Comparison of ENCODE assay signal across 17 cellular contexts in genomic region chr7:150753239-150753638, GRCh38. TPM values are rescaled to one million over a fixed set of nuclear protein-coding genes. Genes with fewer than 3 reads are reported as not detected.
A peak's percentile ranks its signal among the peaks of the same experiment; 100 is the strongest.
DNase-seq lines count a peak whose midpoint lies in the region; ATAC-seq and TF ChIP-seq lines count a peak whose summit lies in the region.
"Had no signal": no experiment of that assay in that cellular context is flagged by ENCODE, and none has a peak within 500 bp of the region (broad histone marks: within the 10 kb centered on the region; RNA-seq: fewer than 3 reads in every experiment).

No MANE protein-coding gene starts in this region.

- CTCF ChIA-PET in activated CD4-positive, alpha-beta memory T cell treated with anti-CD3 and anti-CD28 coated beads for 36 hours (lab: Charles Lee) = interaction anchor here (5.3 kb wide), 1 partner anchor 306 kb away, joined by 80 read pairs; no protein-coding TSS in a partner anchor

- POLR2A ChIA-PET in activated CD4-positive, alpha-beta memory T cell treated with anti-CD3 and anti-CD28 coated beads for 36 hours (lab: Charles Lee) = no interaction called here

- TF ChIP-seq CTCF in left lung (IDR thresholded peaks at IDR 0.05) = no peak
- no peak for TF ChIP-seq CTCF in BE2C (IDR thresholded peaks at IDR 0.05; ENCODE audit: low read depth, low read length)

- H3K9me3 Mint-ChIP-seq in activated CD4-positive, alpha-beta memory T cell treated with anti-CD3 and anti-CD28 coated beads for 36 hours = no peaks in the 10 kb centered on the region

- DNase-seq in Ammon's horn (ENCODE audit: low spot score) (peak; percentile 47), CD1c-positive myeloid dendritic cell (ENCODE audit: extremely low spot score) (peak; percentile 63), left lung (no peak), kidney glomerular epithelial cell (lab: John Stamatoyannopoulos, UW) (no peak), BE2C (no peak)
- DNase-seq in activated CD4-positive, alpha-beta memory T cell treated with anti-CD3 and anti-CD28 coated beads for 36 hours = no peak
- DNase-seq: glutamatergic neuron, NCI-H1092, NCI-H526 treated with DMSO at 0.1 percent for 48 hours, occipital lobe, sigmoid colon had no signal

- H3K4me1 ChIP-seq in left lung (peaks cover 0 to 36% of the 10 kb centered on the region in 2 donors), BE2C (no peaks in the 10 kb centered on the region)

- H3K27me3 ChIP-seq in left lung (no peaks in the 10 kb centered on the region), BE2C (peaks cover 12% of the 10 kb centered on the region; the same call in 1 of the 2 replicates)
- H3K27me3 ChIP-seq: BLaER1, esophagus muscularis mucosa, sigmoid colon had no signal

- H3K4me3 ChIP-seq in left lung (no peak overlapping the region), BE2C (ENCODE audit: low read depth, low read length) (no peak overlapping the region)
- H3K4me3 ChIP-seq: BLaER1, esophagus muscularis mucosa, mucosa of descending colon, sigmoid colon had no signal

- no peaks in the 10 kb centered on the region for H3K27me3 Mint-ChIP-seq in activated CD4-positive, alpha-beta memory T cell treated with anti-CD3 and anti-CD28 coated beads for 36 hours

- H3K27ac Mint-ChIP-seq in activated CD4-positive, alpha-beta memory T cell treated with anti-CD3 and anti-CD28 coated beads for 36 hours = peak overlapping the region; percentile 94

- no peaks in the 10 kb centered on the region for H3K9me3 ChIP-seq in left lung
- no peaks in the 10 kb centered on the region for H3K9me3 ChIP-seq in BE2C
- H3K9me3 ChIP-seq: BLaER1, esophagus muscularis mucosa, mucosa of descending colon, sigmoid colon had no signal

- H3K36me3 ChIP-seq in left lung (no peaks in the 10 kb centered on the region), BE2C (no peaks in the 10 kb centered on the region)
- H3K36me3 ChIP-seq: BLaER1, esophagus muscularis mucosa, sigmoid colon had no signal

- H3K4me3 Mint-ChIP-seq in activated CD4-positive, alpha-beta memory T cell treated with anti-CD3 and anti-CD28 coated beads for 36 hours = no peak overlapping the region

- no peak overlapping the region for H3K27ac ChIP-seq in left lung
- H3K27ac ChIP-seq: BLaER1, sigmoid colon had no signal

- intact Hi-C loops in activated CD4-positive, alpha-beta memory T cell treated with anti-CD3 and anti-CD28 coated beads for 36 hours (cut with micrococcal nuclease) = no loop called here
- intact Hi-C loops in left lung (cut with DNase I) = no loop called here

- H3K36me3 Mint-ChIP-seq in activated CD4-positive, alpha-beta memory T cell treated with anti-CD3 and anti-CD28 coated beads for 36 hours = no peaks in the 10 kb centered on the region

- peak; percentile 20 for ATAC-seq in left lung
- ATAC-seq in HG02798 (IDR thresholded peaks at IDR 0.05; ENCODE audit: poor library complexity, unreplicated experiment) = no peak
- ATAC-seq: mucosa of descending colon, Panc1 had no signal

- H3K4me1 Mint-ChIP-seq in activated CD4-positive, alpha-beta memory T cell treated with anti-CD3 and anti-CD28 coated beads for 36 hours (ENCODE audit: low read depth) = peaks cover 82% of the 10 kb centered on the region

RNA-seq across cellular contexts. Expression of gene GIMAP5, which starts 16.0 kb away (rescaled TPM):
- 10 to 100 TPM; 45.9 to 48.3 TPM for total RNA-seq in activated CD4-positive, alpha-beta memory T cell treated with anti-CD3 and anti-CD28 coated beads for 36 hours
- total RNA-seq in left lung = 10 to 100 TPM in 1 of 2 donors, 1 to 10 TPM in 1; 9.8 to 37.8 TPM
- polyA plus RNA-seq in BE2C (2012; ENCODE audit: insufficient read depth, insufficient read length, low read depth) = 1.3 TPM
- polyA plus RNA-seq: keratinocyte had no signal

RNA-seq across cellular contexts. Expression of gene GIMAP1, which starts 36.8 kb away (rescaled TPM):
- total RNA-seq in activated CD4-positive, alpha-beta memory T cell treated with anti-CD3 and anti-CD28 coated beads for 36 hours = 1 to 10 TPM; 6.0 to 6.2 TPM
- total RNA-seq in left lung = 10 to 100 TPM in 1 of 2 donors, 1 to 10 TPM in 1; 5.0 to 11.3 TPM
- not detected for polyA plus RNA-seq in BE2C (2012; ENCODE audit: insufficient read depth, insufficient read length, low read depth)
- polyA plus RNA-seq: keratinocyte had no signal

RNA-seq across cellular contexts. Expression of gene TMEM176B, which starts 46.9 kb away (rescaled TPM):
- not detected for total RNA-seq in activated CD4-positive, alpha-beta memory T cell treated with anti-CD3 and anti-CD28 coated beads for 36 hours
- total RNA-seq in left lung = 10 to 100 TPM; 45.2 to 57.2 TPM
- polyA plus RNA-seq in BE2C (2012; ENCODE audit: insufficient read depth, insufficient read length, low read depth) = 4.0 TPM
- polyA plus RNA-seq: keratinocyte had no signal

RNA-seq across cellular contexts. Expression of gene TMEM176A, which starts 47.3 kb away (rescaled TPM):
- not detected for total RNA-seq in activated CD4-positive, alpha-beta memory T cell treated with anti-CD3 and anti-CD28 coated beads for 36 hours
- total RNA-seq in left lung = 10 to 100 TPM; 44.7 to 48.8 TPM
- 1.9 TPM for polyA plus RNA-seq in BE2C (2012; ENCODE audit: insufficient read depth, insufficient read length, low read depth)
- polyA plus RNA-seq: keratinocyte had no signal

Comparison
In these comparisons a context has a peak if more than half of its experiments do, and no peak if none do; other contexts are left out.
1. DNase-seq: peak in Ammon's horn (single experiment) and CD1c-positive myeloid dendritic cell (single experiment); none in activated CD4-positive, alpha-beta memory T cell treated with anti-CD3 and anti-CD28 coated beads for 36 hours (single experiment), left lung (0 of 2), kidney glomerular epithelial cell (single experiment) and BE2C (single experiment).
2. RNA of gene TMEM176B, which starts 46.9 kb away (total RNA-seq): 45.2 to 57.2 TPM in left lung; not detected in activated CD4-positive, alpha-beta memory T cell treated with anti-CD3 and anti-CD28 coated beads for 36 hours; every median in the first group is over 10 times any median in the second.